In the genomic region with DNA sequence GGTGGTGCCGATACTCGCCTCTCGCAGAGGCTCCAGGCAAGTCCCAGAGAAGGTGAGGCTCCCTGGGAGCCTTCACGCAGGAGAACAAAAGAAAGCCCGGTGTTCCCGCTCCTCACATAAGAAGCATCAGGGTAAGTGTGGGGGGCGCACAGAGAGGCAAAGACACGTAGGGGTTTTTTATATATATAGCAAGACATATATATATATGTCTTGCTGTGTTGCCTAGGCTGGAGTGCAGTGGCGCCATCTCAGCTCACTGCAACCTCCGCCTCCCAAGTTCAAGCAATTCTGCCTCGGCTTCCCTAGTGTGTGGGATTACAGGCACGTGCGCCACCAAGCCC, we compare ENCODE assay signal across 8 cellular contexts.
DNase-seq lines count a peak whose midpoint lies in the region; ATAC-seq and TF ChIP-seq lines count a peak whose summit lies in the region.

No MANE protein-coding gene starts in this region.

- H3K4me3 Mint-ChIP-seq in activated naive CD4-positive, alpha-beta T cell treated with anti-CD3 and anti-CD28 coated beads, Interleukin-2, amount 10 ng/mL, durations not matched to agents 7 days and 5 days, result peak overlapping the region; percentile 69

- H3K4me1 ChIP-seq in SJSA1 (replicated peaks) (peaks cover 18% of the 10 kb centered on the region), iPS-15b (ENCODE audit: control insufficient read depth, insufficient read depth, low read length) (no peaks in the 10 kb centered on the region), tibial nerve (peaks cover 0 to 25% (median 6%) of the 10 kb centered on the region in 4 donors)

- H3K27ac ChIP-seq in SJSA1 (no peak overlapping the region), tibial nerve (peak overlapping the region in 1 of 4 donors; percentile 34)

- WGBS in tibial nerve, 2 donors, result 27 to 36% methylated on average over 13 of the region's 13 CpGs

- TF ChIP-seq POLR2A in tibial nerve (IDR thresholded peaks at IDR 0.05), result no peak

- CTCF ChIA-PET in activated naive CD4-positive, alpha-beta T cell treated with anti-CD3 and anti-CD28 coated beads, Interleukin-2, amount 10 ng/mL, durations not matched to agents 7 days and 5 days (lab: Charles Lee), result interaction anchor here (0.8 to 2.2 kb wide), 9 partner anchors 9 to 702 kb away, joined by 3 to 13 read pairs (median 4); no protein-coding TSS in a partner anchor

- H3K27me3 ChIP-seq in SJSA1 (replicated peaks), result no peaks in the 10 kb centered on the region
- H3K27me3 ChIP-seq in iPS-15b (ENCODE audit: control insufficient read depth, insufficient read depth, low read length), result no peaks in the 10 kb centered on the region
- H3K27me3 ChIP-seq in tibial nerve, result no peaks in the 10 kb centered on the region

- no peaks in the 10 kb centered on the region for H3K36me3 ChIP-seq in SJSA1
- no peaks in the 10 kb centered on the region for H3K36me3 ChIP-seq in iPS-15b (ENCODE audit: control insufficient read depth, insufficient read depth, low read length)
- H3K36me3 ChIP-seq in tibial nerve, result no peaks in the 10 kb centered on the region

- DNase-seq in activated naive CD4-positive, alpha-beta T cell treated with anti-CD3 and anti-CD28 coated beads, Interleukin-2, amount 10 ng/mL, durations not matched to agents 7 days and 5 days, result no peak
- no peak for DNase-seq in activated naive CD4-positive, alpha-beta T cell (lab: John Stamatoyannopoulos, UW)
- DNase-seq in SJSA1 (ENCODE audit: low read depth in 1 of 2, low spot score in 2 of 2), result no peak
- DNase-seq in tibial nerve (ENCODE audit: low spot score in 2 of 2), result no peak
- no peak for DNase-seq in AG08395 (ENCODE audit: low spot score)
- DNase-seq in islet precursor cell, result no peak

- TF ChIP-seq EP300 in tibial nerve (IDR thresholded peaks at IDR 0.05), result no peak

- H3K27ac Mint-ChIP-seq in activated naive CD4-positive, alpha-beta T cell treated with anti-CD3 and anti-CD28 coated beads, Interleukin-2, amount 10 ng/mL, durations not matched to agents 7 days and 5 days, result no peak overlapping the region

- peaks cover 34% of the 10 kb centered on the region for H3K4me1 Mint-ChIP-seq in activated naive CD4-positive, alpha-beta T cell treated with anti-CD3 and anti-CD28 coated beads, Interleukin-2, amount 10 ng/mL, durations not matched to agents 7 days and 5 days

- H3K9me3 ChIP-seq in SJSA1 (replicated peaks) (no peaks in the 10 kb centered on the region), iPS-15b (ENCODE audit: control insufficient read depth, insufficient read depth, low read length) (no peaks in the 10 kb centered on the region), tibial nerve (no peaks in the 10 kb centered on the region)

- no peaks in the 10 kb centered on the region for H3K9me3 Mint-ChIP-seq in activated naive CD4-positive, alpha-beta T cell treated with anti-CD3 and anti-CD28 coated beads, Interleukin-2, amount 10 ng/mL, durations not matched to agents 7 days and 5 days

- no peak for ATAC-seq in GM18520 (IDR thresholded peaks at IDR 0.05; ENCODE audit: unreplicated experiment)

- peaks cover 27% of the 10 kb centered on the region for H3K27me3 Mint-ChIP-seq in activated naive CD4-positive, alpha-beta T cell treated with anti-CD3 and anti-CD28 coated beads, Interleukin-2, amount 10 ng/mL, durations not matched to agents 7 days and 5 days

- H3K4me3 ChIP-seq in SJSA1, result peak overlapping the region; percentile 32
- peak overlapping the region; percentile 23 for H3K4me3 ChIP-seq in iPS-15b (ENCODE audit: low read depth, low read length)
- H3K4me3 ChIP-seq in tibial nerve, result peak overlapping the region; percentile 17 to 49 (median 30)

- H3K36me3 Mint-ChIP-seq in activated naive CD4-positive, alpha-beta T cell treated with anti-CD3 and anti-CD28 coated beads, Interleukin-2, amount 10 ng/mL, durations not matched to agents 7 days and 5 days, result no peaks in the 10 kb centered on the region

- no peak for TF ChIP-seq CTCF in tibial nerve (IDR thresholded peaks at IDR 0.05)

- no peak overlapping the region for H3K9ac ChIP-seq in iPS-15b (ENCODE audit: low read depth, low read length)
